Comparison of ENCODE assay signal across 1 cellular context in the genomic region with DNA sequence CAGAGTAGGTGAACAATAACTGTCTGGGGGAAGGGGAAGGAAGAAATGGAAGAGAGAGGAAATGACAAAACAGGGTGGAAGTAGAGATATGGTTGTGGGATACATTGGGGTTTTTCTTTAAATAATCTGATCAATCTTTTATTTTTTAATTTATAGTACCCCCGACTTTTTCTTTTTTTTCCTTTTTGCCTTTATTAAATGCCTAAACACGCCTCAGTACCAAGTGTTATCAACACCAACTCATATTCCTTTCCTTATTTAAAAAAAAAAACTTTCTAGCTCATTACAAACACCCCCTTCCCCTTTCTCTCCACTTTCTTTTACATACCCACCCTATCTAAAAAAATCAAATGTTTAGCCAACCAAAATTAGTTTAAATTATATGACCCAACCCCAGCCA.
TF ChIP-seq lines count a peak whose summit lies in the region.

No MANE protein-coding gene starts in this region.

TF ChIP-seq in K562, 482 proteins besides CTCF, POLR2A, EP300 and RAD21 (continued from another document):
- TF ChIP-seq HLTF (IDR thresholded peaks at IDR 0.05) (0 out of 2 replicates have a peak, but pooled peaks have one; percentile 23), NFIX (CRISPR knock-in tag; IDR thresholded peaks at IDR 0.05; ENCODE audit: low read depth) (peak; percentile 26; the same call in 1 of the 2 replicates), YBX1 (IDR thresholded peaks at IDR 0.05) (0 out of 2 replicates have a peak, but pooled peaks have one; percentile 5), PHB2 (IDR thresholded peaks at IDR 0.05; ENCODE audit: low read depth) (peak; percentile 39; the same call in 1 of the 2 replicates), SP1 (CRISPR knock-in tag; IDR thresholded peaks at IDR 0.05) (peak; percentile 37; the same call in 1 of the 2 replicates), ZNF140 (CRISPR knock-in tag; IDR thresholded peaks at IDR 0.05) (0 out of 2 replicates have a peak, but pooled peaks have one; percentile 64), PHTF2 (CRISPR knock-in tag; IDR thresholded peaks at IDR 0.05) (0 out of 2 replicates have a peak, but pooled peaks have one; percentile 23), PPARD (CRISPR knock-in tag; IDR thresholded peaks at IDR 0.05) (0 out of 2 replicates have a peak, but pooled peaks have one; percentile 38), ETS2 (tag; IDR thresholded peaks at IDR 0.05; ENCODE audit: borderline replicate concordance, poor library complexity, severe bottlenecking) (no peak), HNRNPK (IDR thresholded peaks at IDR 0.05; ENCODE audit: low read depth, low read length, poor library complexity, severe bottlenecking) (peak; percentile 85), POLR2H (tag; IDR thresholded peaks at IDR 0.05; ENCODE audit: low read depth) (no peak), ARNT (IDR thresholded peaks at IDR 0.05) (0 out of 4 replicates have a peak, but pooled peaks of 1 of the 2 experiments have one; percentile 26), ZNF444 (CRISPR knock-in tag; IDR thresholded peaks at IDR 0.05) (peak; percentile 68; the same call in 1 of the 2 replicates), MTF1 (CRISPR knock-in tag; IDR thresholded peaks at IDR 0.05; ENCODE audit: borderline replicate concordance) (0 out of 2 replicates have a peak, but pooled peaks have one; percentile 32), ZNF41 (CRISPR knock-in tag; conservative IDR thresholded peaks at IDR 0.05) (no peak)
- TF ChIP-seq, protein P1, sequence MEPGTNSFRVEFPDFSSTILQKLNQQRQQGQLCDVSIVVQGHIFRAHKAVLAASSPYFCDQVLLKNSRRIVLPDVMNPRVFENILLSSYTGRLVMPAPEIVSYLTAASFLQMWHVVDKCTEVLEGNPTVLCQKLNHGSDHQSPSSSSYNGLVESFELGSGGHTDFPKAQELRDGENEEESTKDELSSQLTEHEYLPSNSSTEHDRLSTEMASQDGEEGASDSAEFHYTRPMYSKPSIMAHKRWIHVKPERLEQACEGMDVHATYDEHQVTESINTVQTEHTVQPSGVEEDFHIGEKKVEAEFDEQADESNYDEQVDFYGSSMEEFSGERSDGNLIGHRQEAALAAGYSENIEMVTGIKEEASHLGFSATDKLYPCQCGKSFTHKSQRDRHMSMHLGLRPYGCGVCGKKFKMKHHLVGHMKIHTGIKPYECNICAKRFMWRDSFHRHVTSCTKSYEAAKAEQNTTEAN (CRISPR knock-in tag; IDR thresholded peaks at IDR 0.05): no peak
- TF ChIP-seq, protein P2, sequence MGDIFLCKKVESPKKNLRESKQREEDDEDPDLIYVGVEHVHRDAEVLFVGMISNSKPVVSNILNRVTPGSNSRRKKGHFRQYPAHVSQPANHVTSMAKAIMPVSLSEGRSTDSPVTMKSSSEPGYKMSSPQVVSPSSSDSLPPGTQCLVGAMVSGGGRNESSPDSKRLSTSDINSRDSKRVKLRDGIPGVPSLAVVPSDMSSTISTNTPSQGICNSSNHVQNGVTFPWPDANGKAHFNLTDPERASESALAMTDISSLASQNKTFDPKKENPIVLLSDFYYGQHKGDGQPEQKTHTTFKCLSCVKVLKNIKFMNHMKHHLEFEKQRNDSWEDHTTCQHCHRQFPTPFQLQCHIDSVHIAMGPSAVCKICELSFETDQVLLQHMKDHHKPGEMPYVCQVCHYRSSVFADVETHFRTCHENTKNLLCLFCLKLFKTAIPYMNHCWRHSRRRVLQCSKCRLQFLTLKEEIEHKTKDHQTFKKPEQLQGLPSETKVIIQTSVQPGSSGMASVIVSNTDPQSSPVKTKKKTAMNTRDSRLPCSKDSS (IDR thresholded peaks at IDR 0.05; ENCODE audit: low read depth, partially characterized antibody): peak; percentile 25
- TF ChIP-seq, protein P3, sequence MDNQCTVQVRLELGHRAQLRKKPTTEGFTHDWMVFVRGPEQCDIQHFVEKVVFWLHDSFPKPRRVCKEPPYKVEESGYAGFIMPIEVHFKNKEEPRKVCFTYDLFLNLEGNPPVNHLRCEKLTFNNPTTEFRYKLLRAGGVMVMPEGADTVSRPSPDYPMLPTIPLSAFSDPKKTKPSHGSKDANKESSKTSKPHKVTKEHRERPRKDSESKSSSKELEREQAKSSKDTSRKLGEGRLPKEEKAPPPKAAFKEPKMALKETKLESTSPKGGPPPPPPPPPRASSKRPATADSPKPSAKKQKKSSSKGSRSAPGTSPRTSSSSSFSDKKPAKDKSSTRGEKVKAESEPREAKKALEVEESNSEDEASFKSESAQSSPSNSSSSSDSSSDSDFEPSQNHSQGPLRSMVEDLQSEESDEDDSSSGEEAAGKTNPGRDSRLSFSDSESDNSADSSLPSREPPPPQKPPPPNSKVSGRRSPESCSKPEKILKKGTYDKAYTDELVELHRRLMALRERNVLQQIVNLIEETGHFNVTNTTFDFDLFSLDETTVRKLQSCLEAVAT (IDR thresholded peaks at IDR 0.05): 0 out of 4 replicates have a peak, but pooled peaks of 1 of the 2 experiments have one; percentile 12
- TF ChIP-seq, protein P4, sequence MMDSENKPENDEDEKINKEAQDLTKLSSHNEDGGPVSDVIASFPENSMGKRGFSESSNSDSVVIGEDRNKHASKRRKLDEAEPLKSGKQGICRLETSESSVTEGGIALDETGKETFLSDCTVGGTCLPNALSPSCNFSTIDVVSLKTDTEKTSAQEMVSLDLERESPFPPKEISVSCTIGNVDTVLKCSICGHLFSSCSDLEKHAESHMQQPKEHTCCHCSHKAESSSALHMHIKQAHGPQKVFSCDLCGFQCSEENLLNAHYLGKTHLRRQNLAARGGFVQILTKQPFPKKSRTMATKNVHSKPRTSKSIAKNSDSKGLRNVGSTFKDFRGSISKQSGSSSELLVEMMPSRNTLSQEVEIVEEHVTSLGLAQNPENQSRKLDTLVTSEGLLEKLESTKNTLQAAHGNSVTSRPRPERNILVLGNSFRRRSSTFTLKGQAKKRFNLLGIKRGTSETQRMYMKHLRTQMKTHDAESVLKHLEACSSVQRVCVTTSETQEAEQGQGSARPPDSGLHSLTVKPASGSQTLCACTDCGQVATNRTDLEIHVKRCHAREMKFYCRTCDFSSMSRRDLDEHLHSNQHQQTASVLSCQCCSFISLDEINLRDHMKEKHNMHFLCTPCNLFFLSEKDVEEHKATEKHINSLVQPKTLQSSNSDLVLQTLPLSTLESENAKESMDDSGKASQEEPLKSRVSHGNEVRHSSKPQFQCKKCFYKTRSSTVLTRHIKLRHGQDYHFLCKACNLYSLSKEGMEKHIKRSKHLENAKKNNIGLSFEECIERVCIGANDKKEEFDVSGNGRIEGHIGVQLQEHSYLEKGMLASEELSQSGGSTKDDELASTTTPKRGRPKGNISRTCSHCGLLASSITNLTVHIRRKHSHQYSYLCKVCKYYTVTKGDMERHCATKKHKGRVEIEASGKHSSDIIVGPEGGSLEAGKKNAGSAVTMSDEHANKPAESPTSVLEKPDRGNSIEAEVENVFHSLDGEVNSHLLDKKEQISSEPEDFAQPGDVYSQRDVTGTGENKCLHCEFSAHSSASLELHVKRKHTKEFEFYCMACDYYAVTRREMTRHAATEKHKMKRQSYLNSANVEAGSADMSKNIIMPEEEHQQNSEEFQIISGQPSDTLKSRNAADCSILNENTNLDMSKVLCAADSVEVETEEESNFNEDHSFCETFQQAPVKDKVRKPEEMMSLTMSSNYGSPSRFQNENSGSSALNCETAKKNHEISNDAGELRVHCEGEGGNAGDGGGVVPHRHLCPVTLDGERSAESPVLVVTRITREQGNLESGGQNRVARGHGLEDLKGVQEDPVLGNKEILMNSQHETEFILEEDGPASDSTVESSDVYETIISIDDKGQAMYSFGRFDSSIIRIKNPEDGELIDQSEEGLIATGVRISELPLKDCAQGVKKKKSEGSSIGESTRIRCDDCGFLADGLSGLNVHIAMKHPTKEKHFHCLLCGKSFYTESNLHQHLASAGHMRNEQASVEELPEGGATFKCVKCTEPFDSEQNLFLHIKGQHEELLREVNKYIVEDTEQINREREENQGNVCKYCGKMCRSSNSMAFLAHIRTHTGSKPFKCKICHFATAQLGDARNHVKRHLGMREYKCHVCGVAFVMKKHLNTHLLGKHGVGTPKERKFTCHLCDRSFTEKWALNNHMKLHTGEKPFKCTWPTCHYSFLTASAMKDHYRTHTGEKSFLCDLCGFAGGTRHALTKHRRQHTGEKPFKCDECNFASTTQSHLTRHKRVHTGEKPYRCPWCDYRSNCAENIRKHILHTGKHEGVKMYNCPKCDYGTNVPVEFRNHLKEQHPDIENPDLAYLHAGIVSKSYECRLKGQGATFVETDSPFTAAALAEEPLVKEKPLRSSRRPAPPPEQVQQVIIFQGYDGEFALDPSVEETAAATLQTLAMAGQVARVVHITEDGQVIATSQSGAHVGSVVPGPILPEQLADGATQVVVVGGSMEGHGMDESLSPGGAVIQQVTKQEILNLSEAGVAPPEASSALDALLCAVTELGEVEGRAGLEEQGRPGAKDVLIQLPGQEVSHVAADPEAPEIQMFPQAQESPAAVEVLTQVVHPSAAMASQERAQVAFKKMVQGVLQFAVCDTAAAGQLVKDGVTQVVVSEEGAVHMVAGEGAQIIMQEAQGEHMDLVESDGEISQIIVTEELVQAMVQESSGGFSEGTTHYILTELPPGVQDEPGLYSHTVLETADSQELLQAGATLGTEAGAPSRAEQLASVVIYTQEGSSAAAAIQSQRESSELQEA (IDR thresholded peaks at IDR 0.05; ENCODE audit: low read depth): 0 out of 2 replicates have a peak, but pooled peaks have one; percentile 12
- TF ChIP-seq, protein P5, sequence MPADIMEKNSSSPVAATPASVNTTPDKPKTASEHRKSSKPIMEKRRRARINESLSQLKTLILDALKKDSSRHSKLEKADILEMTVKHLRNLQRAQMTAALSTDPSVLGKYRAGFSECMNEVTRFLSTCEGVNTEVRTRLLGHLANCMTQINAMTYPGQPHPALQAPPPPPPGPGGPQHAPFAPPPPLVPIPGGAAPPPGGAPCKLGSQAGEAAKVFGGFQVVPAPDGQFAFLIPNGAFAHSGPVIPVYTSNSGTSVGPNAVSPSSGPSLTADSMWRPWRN (IDR thresholded peaks at IDR 0.05; ENCODE audit: low read depth): no peak
- TF ChIP-seq, protein P6, sequence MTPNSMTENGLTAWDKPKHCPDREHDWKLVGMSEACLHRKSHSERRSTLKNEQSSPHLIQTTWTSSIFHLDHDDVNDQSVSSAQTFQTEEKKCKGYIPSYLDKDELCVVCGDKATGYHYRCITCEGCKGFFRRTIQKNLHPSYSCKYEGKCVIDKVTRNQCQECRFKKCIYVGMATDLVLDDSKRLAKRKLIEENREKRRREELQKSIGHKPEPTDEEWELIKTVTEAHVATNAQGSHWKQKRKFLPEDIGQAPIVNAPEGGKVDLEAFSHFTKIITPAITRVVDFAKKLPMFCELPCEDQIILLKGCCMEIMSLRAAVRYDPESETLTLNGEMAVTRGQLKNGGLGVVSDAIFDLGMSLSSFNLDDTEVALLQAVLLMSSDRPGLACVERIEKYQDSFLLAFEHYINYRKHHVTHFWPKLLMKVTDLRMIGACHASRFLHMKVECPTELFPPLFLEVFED (CRISPR knock-in tag; conservative IDR thresholded peaks at IDR 0.05): 0 out of 2 replicates have a peak, but pooled peaks have one; percentile 31
- TF ChIP-seq, protein P7, sequence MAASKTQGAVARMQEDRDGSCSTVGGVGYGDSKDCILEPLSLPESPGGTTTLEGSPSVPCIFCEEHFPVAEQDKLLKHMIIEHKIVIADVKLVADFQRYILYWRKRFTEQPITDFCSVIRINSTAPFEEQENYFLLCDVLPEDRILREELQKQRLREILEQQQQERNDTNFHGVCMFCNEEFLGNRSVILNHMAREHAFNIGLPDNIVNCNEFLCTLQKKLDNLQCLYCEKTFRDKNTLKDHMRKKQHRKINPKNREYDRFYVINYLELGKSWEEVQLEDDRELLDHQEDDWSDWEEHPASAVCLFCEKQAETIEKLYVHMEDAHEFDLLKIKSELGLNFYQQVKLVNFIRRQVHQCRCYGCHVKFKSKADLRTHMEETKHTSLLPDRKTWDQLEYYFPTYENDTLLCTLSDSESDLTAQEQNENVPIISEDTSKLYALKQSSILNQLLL (CRISPR knock-in tag; IDR thresholded peaks at IDR 0.05; ENCODE audit: borderline replicate concordance): peak; percentile 94
- TF ChIP-seq, protein P8, sequence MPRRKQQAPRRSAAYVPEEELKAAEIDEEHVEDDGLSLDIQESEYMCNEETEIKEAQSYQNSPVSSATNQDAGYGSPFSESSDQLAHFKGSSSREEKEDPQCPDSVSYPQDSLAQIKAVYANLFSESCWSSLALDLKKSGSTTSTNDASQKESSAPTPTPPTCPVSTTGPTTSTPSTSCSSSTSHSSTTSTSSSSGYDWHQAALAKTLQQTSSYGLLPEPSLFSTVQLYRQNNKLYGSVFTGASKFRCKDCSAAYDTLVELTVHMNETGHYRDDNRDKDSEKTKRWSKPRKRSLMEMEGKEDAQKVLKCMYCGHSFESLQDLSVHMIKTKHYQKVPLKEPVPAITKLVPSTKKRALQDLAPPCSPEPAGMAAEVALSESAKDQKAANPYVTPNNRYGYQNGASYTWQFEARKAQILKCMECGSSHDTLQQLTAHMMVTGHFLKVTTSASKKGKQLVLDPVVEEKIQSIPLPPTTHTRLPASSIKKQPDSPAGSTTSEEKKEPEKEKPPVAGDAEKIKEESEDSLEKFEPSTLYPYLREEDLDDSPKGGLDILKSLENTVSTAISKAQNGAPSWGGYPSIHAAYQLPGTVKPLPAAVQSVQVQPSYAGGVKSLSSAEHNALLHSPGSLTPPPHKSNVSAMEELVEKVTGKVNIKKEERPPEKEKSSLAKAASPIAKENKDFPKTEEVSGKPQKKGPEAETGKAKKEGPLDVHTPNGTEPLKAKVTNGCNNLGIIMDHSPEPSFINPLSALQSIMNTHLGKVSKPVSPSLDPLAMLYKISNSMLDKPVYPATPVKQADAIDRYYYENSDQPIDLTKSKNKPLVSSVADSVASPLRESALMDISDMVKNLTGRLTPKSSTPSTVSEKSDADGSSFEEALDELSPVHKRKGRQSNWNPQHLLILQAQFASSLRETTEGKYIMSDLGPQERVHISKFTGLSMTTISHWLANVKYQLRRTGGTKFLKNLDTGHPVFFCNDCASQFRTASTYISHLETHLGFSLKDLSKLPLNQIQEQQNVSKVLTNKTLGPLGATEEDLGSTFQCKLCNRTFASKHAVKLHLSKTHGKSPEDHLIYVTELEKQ (CRISPR knock-in tag; IDR thresholded peaks at IDR 0.05): 0 out of 2 replicates have a peak, but pooled peaks have one; percentile 19
